In genomic region chr19:10625003-10625761, GRCh38 we compare ENCODE assay signal across 1 cellular context.
TF ChIP-seq lines count a peak whose summit lies in the region.

Gene SLC44A2 (plus strand): TSS chr19:10625553. CDS start chr19:10625634, 81 bp downstream.

TF ChIP-seq in HEK293, 187 proteins besides CTCF, POLR2A, EP300 and RAD21 (continued from another document):
- TF ChIP-seq GLI2 (tag by site-specific recombination; IDR thresholded peaks at IDR 0.05; ENCODE audit: borderline replicate concordance, low read depth) (no peak), ZFP3 (tag by site-specific recombination; IDR thresholded peaks at IDR 0.05; ENCODE audit: low read depth) (no peak), ZBTB8A (tag by site-specific recombination; IDR thresholded peaks at IDR 0.05) (peak; percentile 92), ZNF211 (tag by site-specific recombination; IDR thresholded peaks at IDR 0.05; ENCODE audit: low read depth) (no peak), ZNF19 (tag by site-specific recombination; IDR thresholded peaks at IDR 0.05; ENCODE audit: low read depth) (no peak), REPIN1 (tag by site-specific recombination; IDR thresholded peaks at IDR 0.05; ENCODE audit: low read depth) (no peak), ZNF114 (tag by site-specific recombination; IDR thresholded peaks at IDR 0.05) (no peak), ZNF677 (tag by site-specific recombination; IDR thresholded peaks at IDR 0.05) (no peak), ZBTB11 (tag by site-specific recombination; conservative IDR thresholded peaks at IDR 0.05; ENCODE audit: low read depth) (no peak), GLIS1 (tag by site-specific recombination; IDR thresholded peaks at IDR 0.05) (peak; percentile 85), KLF7 (tag by site-specific recombination; IDR thresholded peaks at IDR 0.05; ENCODE audit: borderline replicate concordance) (no peak), ZNF26 (tag by site-specific recombination; IDR thresholded peaks at IDR 0.05) (no peak), ZNF274 (IDR thresholded peaks at IDR 0.05; ENCODE audit: low read length) (no peak), ZNF274 (tag by site-specific recombination; IDR thresholded peaks at IDR 0.05; ENCODE audit: borderline replicate concordance) (no peak), ZNF571 (tag by site-specific recombination; IDR thresholded peaks at IDR 0.05) (no peak), ZNF621 (tag by site-specific recombination; IDR thresholded peaks at IDR 0.05) (no peak), ZNF658 (tag by site-specific recombination; IDR thresholded peaks at IDR 0.05) (no peak), ZNF146 (tag by site-specific recombination; IDR thresholded peaks at IDR 0.05) (no peak; the same call in 1 of the 2 replicates), ZNF394 (tag by site-specific recombination; IDR thresholded peaks at IDR 0.05; ENCODE audit: borderline replicate concordance) (peak; percentile 57; the same call in 1 of the 2 replicates), ZNF214 (tag by site-specific recombination; IDR thresholded peaks at IDR 0.05; ENCODE audit: borderline replicate concordance) (no peak), ZNF121 (tag by site-specific recombination; IDR thresholded peaks at IDR 0.05) (peak; percentile 83), ZNF555 (tag by site-specific recombination; conservative IDR thresholded peaks at IDR 0.05) (no peak), TSHZ1 (tag by site-specific recombination; IDR thresholded peaks at IDR 0.05; ENCODE audit: borderline replicate concordance) (0 out of 2 replicates have a peak, but pooled peaks have one; percentile 18), ZNF513 (tag by site-specific recombination; IDR thresholded peaks at IDR 0.05) (no peak), ZNF768 (tag by site-specific recombination; IDR thresholded peaks at IDR 0.05) (no peak), ZNF596 (tag by site-specific recombination; IDR thresholded peaks at IDR 0.05) (peak; percentile 41; the same call in 1 of the 2 replicates), ZNF629 (tag by site-specific recombination; IDR thresholded peaks at IDR 0.05) (peak; percentile 38; the same call in 1 of the 2 replicates), ZNF692 (tag by site-specific recombination; IDR thresholded peaks at IDR 0.05) (peak; percentile 64)
